Comparison of ENCODE assay signal across 20 cellular contexts in the genomic region with DNA sequence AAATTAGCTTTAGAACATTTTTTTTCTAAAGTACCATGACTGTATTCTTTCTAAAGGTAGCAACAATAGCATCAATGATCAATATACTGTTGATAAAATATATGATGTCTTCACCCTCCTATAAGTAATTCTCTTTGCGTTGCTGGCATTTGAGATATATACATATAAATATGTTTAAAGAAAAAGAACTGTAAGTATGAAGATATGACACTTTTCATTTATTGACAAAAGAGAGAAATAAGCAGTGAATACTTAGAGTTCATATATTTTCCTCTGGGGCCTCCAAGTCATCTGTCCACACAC. TPM values are rescaled to one million over a fixed set of nuclear protein-coding genes. Genes with fewer than 3 reads are reported as not detected.
"Had no signal": no experiment of that assay in that cellular context is flagged by ENCODE, and none has a peak within 500 bp of the region (broad histone marks: within the 10 kb centered on the region; RNA-seq: fewer than 3 reads in every experiment).

No MANE protein-coding gene starts in this region.

- H3K4me1 ChIP-seq: esophagus squamous epithelium, gastrocnemius medialis, tibial artery, uterus had no signal

- DNase-seq: activated CD4-positive, alpha-beta memory T cell treated with anti-CD3 and anti-CD28 coated beads, Interleukin-2, amount 10 ng/mL, durations not matched to agents 7 days and 5 days; activated CD4-positive, alpha-beta T cell treated with anti-CD3 and anti-CD28 coated beads, Interleukin-2, amount 10 ng/mL, durations not matched to agents 24 days and 14 days; activated gamma-delta T cell treated with Interleukin-2 at 50 U/mL for 16 hours; effector memory CD8-positive, alpha-beta T cell; esophagus squamous epithelium; gastrocnemius medialis; mucosa of descending colon; stimulated activated CD4-positive, alpha-beta T cell treated with anti-CD3 and anti-CD28 coated beads, Interleukin-2, amount 100 ng/mL, for 24 hours; stimulated activated naive CD8-positive, alpha-beta T cell treated with anti-CD3 and anti-CD28 coated beads, Interleukin-15, amount 100 ng/mL, for 72 hours; tibial artery; uterus had no signal

- H3K4me3 ChIP-seq: esophagus squamous epithelium, gastrocnemius medialis, mucosa of descending colon, tibial artery, uterus had no signal

- H3K9me3 Mint-ChIP-seq: activated CD4-positive, alpha-beta memory T cell treated with anti-CD3 and anti-CD28 coated beads, Interleukin-2, amount 10 ng/mL, durations not matched to agents 7 days and 5 days; activated CD4-positive, alpha-beta T cell treated with anti-CD3 and anti-CD28 coated beads, Interleukin-2, amount 10 ng/mL, durations not matched to agents 24 days and 14 days; activated naive CD4-positive, alpha-beta T cell treated with anti-CD3 and anti-CD28 coated beads, Interleukin-2, amount 50 U/mL, for 24 hours; activated T-helper 1 cell treated with anti-CD3 and anti-CD28 coated beads, Interleukin-12 subunit alpha, Interleukin-12 subunit beta, Interleukin-2, Interleukin-4 antibody, amounts not matched to agents 30 ng/mL and 10 ng/mL and 1 ng/mL, durations not matched to agents 14 hours and 24 hours and 36 hours; effector memory CD8-positive, alpha-beta T cell; neural crest cell; stimulated activated effector memory CD8-positive, alpha-beta T cell treated with anti-CD3 and anti-CD28 coated beads, Interleukin-12 subunit alpha, Interleukin-12 subunit beta, amount 100 ng/mL, for 72 hours; stimulated activated naive CD8-positive, alpha-beta T cell treated with anti-CD3 and anti-CD28 coated beads, Interleukin-15, amount 100 ng/mL, for 72 hours had no signal

- H3K27me3 ChIP-seq: esophagus squamous epithelium, gastrocnemius medialis, tibial artery, uterus had no signal

- H3K27me3 Mint-ChIP-seq: activated CD4-positive, alpha-beta T cell treated with anti-CD3 and anti-CD28 coated beads, Interleukin-2, amount 10 ng/mL, durations not matched to agents 24 days and 14 days; activated naive CD4-positive, alpha-beta T cell treated with anti-CD3 and anti-CD28 coated beads, Interleukin-2, amount 50 U/mL, for 24 hours; stimulated activated naive CD8-positive, alpha-beta T cell treated with anti-CD3 and anti-CD28 coated beads, Interleukin-15, amount 100 ng/mL, for 72 hours had no signal

- H3K27ac ChIP-seq: esophagus squamous epithelium, gastrocnemius medialis, tibial artery, uterus had no signal

- H3K36me3 ChIP-seq: gastrocnemius medialis, uterus had no signal

- ATAC-seq: activated CD4-positive, CD25-positive, alpha-beta regulatory T cell treated with anti-CD3 and anti-CD28 coated beads, Interleukin-2, amount 50 U/mL, for 24 hours; effector memory CD8-positive, alpha-beta T cell; gastrocnemius medialis; stimulated activated effector memory CD8-positive, alpha-beta T cell treated with anti-CD3 and anti-CD28 coated beads, Interleukin-12 subunit alpha, Interleukin-12 subunit beta, amount 100 ng/mL, for 72 hours; stimulated activated naive CD8-positive, alpha-beta T cell treated with anti-CD3 and anti-CD28 coated beads, Interleukin-15, amount 100 ng/mL, for 72 hours had no signal

- H3K27ac Mint-ChIP-seq: activated CD4-positive, alpha-beta memory T cell treated with anti-CD3 and anti-CD28 coated beads, Interleukin-2, amount 10 ng/mL, durations not matched to agents 7 days and 5 days; activated CD4-positive, alpha-beta T cell treated with anti-CD3 and anti-CD28 coated beads, Interleukin-2, amount 10 ng/mL, durations not matched to agents 24 days and 14 days; activated naive CD4-positive, alpha-beta T cell treated with anti-CD3 and anti-CD28 coated beads, Interleukin-2, amount 50 U/mL, for 24 hours; activated T-helper 1 cell treated with anti-CD3 and anti-CD28 coated beads, Interleukin-12 subunit alpha, Interleukin-12 subunit beta, Interleukin-2, Interleukin-4 antibody, amounts not matched to agents 30 ng/mL and 10 ng/mL and 1 ng/mL, durations not matched to agents 14 hours and 24 hours and 36 hours; effector memory CD8-positive, alpha-beta T cell; stimulated activated effector memory CD8-positive, alpha-beta T cell treated with anti-CD3 and anti-CD28 coated beads, Interleukin-12 subunit alpha, Interleukin-12 subunit beta, amount 100 ng/mL, for 72 hours; stimulated activated naive CD8-positive, alpha-beta T cell treated with anti-CD3 and anti-CD28 coated beads, Interleukin-15, amount 100 ng/mL, for 72 hours had no signal

- H3K9me3 ChIP-seq: esophagus squamous epithelium, gastrocnemius medialis, mucosa of descending colon, tibial artery, uterus had no signal

- H3K4me3 Mint-ChIP-seq: activated CD4-positive, alpha-beta memory T cell treated with anti-CD3 and anti-CD28 coated beads, Interleukin-2, amount 10 ng/mL, durations not matched to agents 7 days and 5 days; activated CD4-positive, alpha-beta T cell treated with anti-CD3 and anti-CD28 coated beads, Interleukin-2, amount 10 ng/mL, durations not matched to agents 24 days and 14 days; activated naive CD4-positive, alpha-beta T cell treated with anti-CD3 and anti-CD28 coated beads, Interleukin-2, amount 50 U/mL, for 24 hours; activated T-helper 1 cell treated with anti-CD3 and anti-CD28 coated beads, Interleukin-12 subunit alpha, Interleukin-12 subunit beta, Interleukin-2, Interleukin-4 antibody, amounts not matched to agents 30 ng/mL and 10 ng/mL and 1 ng/mL, durations not matched to agents 14 hours and 24 hours and 36 hours; effector memory CD8-positive, alpha-beta T cell; neural crest cell; stimulated activated effector memory CD8-positive, alpha-beta T cell treated with anti-CD3 and anti-CD28 coated beads, Interleukin-12 subunit alpha, Interleukin-12 subunit beta, amount 100 ng/mL, for 72 hours; stimulated activated naive CD8-positive, alpha-beta T cell treated with anti-CD3 and anti-CD28 coated beads, Interleukin-15, amount 100 ng/mL, for 72 hours had no signal

- H3K4me1 Mint-ChIP-seq: activated CD4-positive, alpha-beta memory T cell treated with anti-CD3 and anti-CD28 coated beads, Interleukin-2, amount 10 ng/mL, durations not matched to agents 7 days and 5 days; neural crest cell; stimulated activated effector memory CD8-positive, alpha-beta T cell treated with anti-CD3 and anti-CD28 coated beads, Interleukin-12 subunit alpha, Interleukin-12 subunit beta, amount 100 ng/mL, for 72 hours had no signal

- H3K36me3 Mint-ChIP-seq: stimulated activated effector memory CD8-positive, alpha-beta T cell treated with anti-CD3 and anti-CD28 coated beads, Interleukin-12 subunit alpha, Interleukin-12 subunit beta, amount 100 ng/mL, for 72 hours had no signal

RNA-seq across cellular contexts. Expression of a gene that starts 49.4 kb away (rescaled TPM):
- total RNA-seq: activated CD4-positive, alpha-beta memory T cell treated with anti-CD3 and anti-CD28 coated beads, Interleukin-2, amount 10 ng/mL, durations not matched to agents 7 days and 5 days; activated CD4-positive, alpha-beta T cell treated with anti-CD3 and anti-CD28 coated beads, Interleukin-2, amount 10 ng/mL, durations not matched to agents 24 days and 14 days; activated T-helper 1 cell treated with anti-CD3 and anti-CD28 coated beads, Interleukin-12 subunit alpha, Interleukin-12 subunit beta, Interleukin-2, Interleukin-4 antibody, amounts not matched to agents 30 ng/mL and 10 ng/mL and 1 ng/mL, durations not matched to agents 14 hours and 24 hours and 36 hours; esophagus squamous epithelium; gastrocnemius medialis; lower leg skin; neural crest cell; posterior vena cava; sciatic nerve; T-helper 2 cell treated with Interferon-gamma antibody and Interleukin-4, amounts not matched to agents 100 ng/mL and 5 ng/mL, for 36 hours had no signal
